ENCODE assay signal across 1 cellular context in the genomic region with DNA sequence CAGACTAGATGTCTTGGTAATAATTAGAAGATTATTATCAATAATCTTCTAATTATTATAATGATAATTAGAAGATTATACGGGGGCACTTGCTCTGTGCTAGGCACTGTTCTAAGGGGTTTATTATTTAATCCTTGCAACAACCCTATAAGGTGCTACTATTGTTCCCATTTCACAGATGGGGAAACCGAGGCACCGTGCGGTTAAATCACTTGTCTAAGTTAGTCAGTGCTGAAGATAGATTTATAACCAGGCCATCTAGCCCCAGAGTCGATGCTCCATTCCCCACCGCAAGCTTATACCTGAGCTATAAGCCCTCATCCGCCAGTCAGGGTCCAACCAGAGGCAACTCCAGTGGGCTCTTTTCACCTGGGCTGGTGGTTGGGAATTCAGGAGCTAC.
A peak's percentile ranks its signal among the peaks of the same experiment; 100 is the strongest.
TF ChIP-seq lines count a peak whose summit lies in the region.

No MANE protein-coding gene starts in this region.

TF ChIP-seq in HepG2, 621 proteins besides CTCF, POLR2A, EP300 and RAD21:
- TF ChIP-seq FOSL1 (CRISPR knock-in tag; IDR thresholded peaks at IDR 0.05; ENCODE audit: borderline replicate concordance) (no peak), PREB (CRISPR knock-in tag; IDR thresholded peaks at IDR 0.05) (no peak), ZNF629 (CRISPR knock-in tag; conservative IDR thresholded peaks at IDR 0.05) (peak; percentile 47; the same call in 1 of the 2 replicates)
TF ChIP-seq in HepG2: peak in this region for 1.
